ENCODE assay signal across 17 cellular contexts in genomic region chr2:237572742-237573101, GRCh38. TPM values are rescaled to one million over a fixed set of nuclear protein-coding genes. Genes with fewer than 3 reads are reported as not detected.
DNase-seq lines count a peak whose midpoint lies in the region; FAIRE-seq and TF ChIP-seq lines count a peak whose summit lies in the region.
"Had no signal": no experiment of that assay in that cellular context is flagged by ENCODE, and none has a peak within 500 bp of the region (broad histone marks: within the 10 kb centered on the region; RNA-seq: fewer than 3 reads in every experiment).

No MANE protein-coding gene starts in this region.

- TF ChIP-seq RAD21 in SK-N-SH (IDR thresholded peaks at IDR 0.05; ENCODE audit: low read length): no peak

- H3K18ac ChIP-seq in mesenchymal stem cell (ENCODE audit: low read depth in 1 of 2, low read length in 2 of 2): peak overlapping the region; percentile 11 to 79

- TF ChIP-seq POLR2A in H54 (IDR thresholded peaks at IDR 0.05; ENCODE audit: low read depth, low read length): no peak

- H3K9me2 ChIP-seq in SK-N-SH: no peaks in the 10 kb centered on the region

- peak; percentile 63 for DNase-seq in SK-N-SH
- DNase-seq in mesenchymal stem cell: no peak
- DNase-seq in smooth muscle cell (lab: John Stamatoyannopoulos, UW; ENCODE audit: unreplicated experiment): no peak
- no peak for DNase-seq in H54 (ENCODE audit: insufficient read length, low spot score)
- DNase-seq in tibial artery: no peak
- DNase-seq in NCI-H2029 treated with DMSO at 0.1 percent for 48 hours (lab: John Stamatoyannopoulos, UW): no peak
- DNase-seq: activated CD4-positive, CD25-positive, alpha-beta regulatory T cell treated with anti-CD3 and anti-CD28 coated beads, Interleukin-2, amount 50 U/mL, for 72 hours; activated CD8-positive, alpha-beta T cell treated with anti-CD3 and anti-CD28 coated beads, Interleukin-2, amount 10 ng/mL, durations not matched to agents 7 days and 5 days; activated naive CD4-positive, alpha-beta T cell treated with anti-CD3 and anti-CD28 coated beads for 36 hours; DND-41; effector CD4-positive, alpha-beta T cell; NCI-H2081 treated with DMSO at 0.1 percent for 48 hours had no signal

- H2AK5ac ChIP-seq in mesenchymal stem cell (ENCODE audit: low read length, severe bottlenecking): peak overlapping the region; percentile 15

- H3K9ac ChIP-seq in SK-N-SH: peak overlapping the region; percentile 35; the same call in 1 of the 2 replicates
- peak overlapping the region; percentile 67 for H3K9ac ChIP-seq in mesenchymal stem cell (ENCODE audit: low read length)
- H3K9ac ChIP-seq in smooth muscle cell (ENCODE audit: low read depth): no peak overlapping the region

- CTCF ChIA-PET in SK-N-SH (lab: Yijun Ruan, JAX): interaction anchor here (0.9 to 7.9 kb wide), 57 partner anchors 11 to 1230 kb away, joined by 3 to 311 read pairs (median 9); partner anchors contain the start of gene COPS8

- H3K4me2 ChIP-seq in SK-N-SH (peak overlapping the region; percentile 34; the same call in 1 of the 2 replicates), mesenchymal stem cell (ENCODE audit: low read length, poor library complexity, severe bottlenecking) (no peak overlapping the region), smooth muscle cell (no peak overlapping the region)

- H4K20me1 ChIP-seq in SK-N-SH (ENCODE audit: insufficient read depth) (no peaks in the 10 kb centered on the region), smooth muscle cell (ENCODE audit: low read depth) (no peaks in the 10 kb centered on the region)

- no peak overlapping the region for H2BK5ac ChIP-seq in mesenchymal stem cell (ENCODE audit: low read depth, low read length, poor library complexity, severe bottlenecking)

- intact Hi-C loops in tibial artery (cut with DNase I; ENCODE audit: low total_unique reads): loop anchor here (10.0 kb wide), 2 partner anchors 418 to 448 kb away; no protein-coding TSS in a partner anchor

- H2AFZ ChIP-seq in SK-N-SH (ENCODE audit: low read depth) (peak overlapping the region; percentile 80), mesenchymal stem cell (ENCODE audit: low read depth, low read length) (no peak overlapping the region), smooth muscle cell (ENCODE audit: low read depth) (peak overlapping the region; percentile 8)

- POLR2A ChIA-PET in SK-N-SH (lab: Yijun Ruan, JAX): no interaction called here

- no peak overlapping the region for H2BK120ac ChIP-seq in mesenchymal stem cell (ENCODE audit: low read depth, low read length)

- FAIRE-seq in H54 (lab: Jason Lieb, UNC): no peak

- no peaks in the 10 kb centered on the region for H3K79me1 ChIP-seq in mesenchymal stem cell (replicated peaks; ENCODE audit: low read length, poor library complexity, severe bottlenecking)

- H3K27ac ChIP-seq in C4-2B: peak overlapping the region; percentile 76
- H3K27ac ChIP-seq in SK-N-SH (ENCODE audit: low read depth in 2 of 2, low read length in 1 of 2): no peak overlapping the region; a peak in 1 of 4 replicates
- H3K27ac ChIP-seq in mesenchymal stem cell (ENCODE audit: low read length, poor library complexity, severe bottlenecking): no peak overlapping the region
- H3K27ac ChIP-seq in smooth muscle cell (ENCODE audit: low read depth): no peak overlapping the region
- no peak overlapping the region for H3K27ac ChIP-seq in tibial artery

- TF ChIP-seq EP300 in SK-N-SH (IDR thresholded peaks at IDR 0.05; ENCODE audit: borderline replicate concordance in 1 of 2, low read depth in 1 of 2, low read length in 1 of 2): no peak

- H4K91ac ChIP-seq in mesenchymal stem cell (ENCODE audit: low read length): peak overlapping the region; percentile 55

- peak overlapping the region; percentile 4 to 73 for H2BK12ac ChIP-seq in mesenchymal stem cell (ENCODE audit: low read length in 2 of 2)

- H3K23ac ChIP-seq in mesenchymal stem cell (ENCODE audit: low read length in 2 of 2): peak overlapping the region in 1 of 2 experiments; percentile 23

- 74% methylated on average over 4 of the region's 4 CpGs for WGBS in SK-N-SH (ENCODE audit: low lambda C conversion rate)
- WGBS in mesenchymal stem cell: 87% methylated on average over 4 of the region's 4 CpGs
- WGBS in smooth muscle cell (ENCODE audit: low lambda C conversion rate): 82% methylated on average over 4 of the region's 4 CpGs

- peak overlapping the region in 1 of 2 experiments; percentile 62 for H3K14ac ChIP-seq in mesenchymal stem cell (ENCODE audit: low read length in 2 of 2)

- H4K8ac ChIP-seq in mesenchymal stem cell (ENCODE audit: low read length): peak overlapping the region; percentile 83

- H2BK15ac ChIP-seq in mesenchymal stem cell (ENCODE audit: low read depth, poor library complexity, severe bottlenecking): no peak overlapping the region

- peaks cover 6 to 16% of the 10 kb centered on the region in 2 experiments; a peak in 3 of 4 replicates for H3K4me1 ChIP-seq in SK-N-SH (ENCODE audit: control insufficient read depth in 1 of 2, insufficient read depth in 2 of 2, low read depth in 1 of 2, low read length in 1 of 2)
- H3K4me1 ChIP-seq in mesenchymal stem cell (ENCODE audit: control insufficient read depth, insufficient read depth, low read depth, low read length): peaks cover 7% of the 10 kb centered on the region
- no peaks in the 10 kb centered on the region for H3K4me1 ChIP-seq in smooth muscle cell (ENCODE audit: low read depth)
- H3K4me1 ChIP-seq in tibial artery: peaks cover 0 to 20% (median 6%) of the 10 kb centered on the region in 4 donors
- H3K4me1 ChIP-seq: HAP-1 had no signal

- H3K4me3 ChIP-seq in SK-N-SH (ENCODE audit: low read depth in 2 of 2, low read length in 1 of 2) (no peak overlapping the region), mesenchymal stem cell (ENCODE audit: insufficient read depth in 1 of 2, low read depth in 1 of 2, low read length in 2 of 2) (no peak overlapping the region), smooth muscle cell (no peak overlapping the region), tibial artery (no peak overlapping the region)
- H3K4me3 ChIP-seq: HAP-1 had no signal

- no peaks in the 10 kb centered on the region for H3K9me3 ChIP-seq in SK-N-SH
- H3K9me3 ChIP-seq in mesenchymal stem cell (ENCODE audit: control insufficient read depth, low read length): no peaks in the 10 kb centered on the region
- H3K9me3 ChIP-seq in smooth muscle cell (replicated peaks; ENCODE audit: low read depth): no peaks in the 10 kb centered on the region
- no peaks in the 10 kb centered on the region for H3K9me3 ChIP-seq in tibial artery
- H3K9me3 ChIP-seq: HAP-1 had no signal

- no peak for TF ChIP-seq CTCF in C4-2B (conservative IDR thresholded peaks at IDR 0.05)
- TF ChIP-seq CTCF in SK-N-SH (IDR thresholded peaks at IDR 0.05): no peak
- TF ChIP-seq CTCF in smooth muscle cell (IDR thresholded peaks at IDR 0.05; ENCODE audit: borderline replicate concordance, insufficient read depth, poor library complexity, severe bottlenecking): no peak
- no peak for TF ChIP-seq CTCF in tibial artery (IDR thresholded peaks at IDR 0.05)

- H3F3A ChIP-seq in SK-N-SH (replicated peaks; ENCODE audit: insufficient read depth) (no peaks in the 10 kb centered on the region), smooth muscle cell (ENCODE audit: low read depth) (no peaks in the 10 kb centered on the region)

- no peaks in the 10 kb centered on the region for H3K79me2 ChIP-seq in SK-N-SH (ENCODE audit: insufficient read depth)
- H3K79me2 ChIP-seq in smooth muscle cell (ENCODE audit: low read depth): no peaks in the 10 kb centered on the region

- peak overlapping the region; percentile 39 to 74 for H3K4ac ChIP-seq in mesenchymal stem cell (ENCODE audit: low read depth in 1 of 2, low read length in 2 of 2)

- no peaks in the 10 kb centered on the region for H3K36me3 ChIP-seq in SK-N-SH (replicated peaks in 1 of 2; ENCODE audit: control insufficient read depth in 1 of 2, insufficient read depth in 2 of 2, low read length in 1 of 2)
- no peaks in the 10 kb centered on the region for H3K36me3 ChIP-seq in mesenchymal stem cell (ENCODE audit: control insufficient read depth in 1 of 2, insufficient read depth in 2 of 2, low read depth in 1 of 2, low read length in 2 of 2)
- H3K36me3 ChIP-seq in smooth muscle cell (ENCODE audit: low read depth): no peaks in the 10 kb centered on the region
- peaks cover 0 to 4% (median 0%) of the 10 kb centered on the region in 3 donors for H3K36me3 ChIP-seq in tibial artery
- H3K36me3 ChIP-seq: HAP-1 had no signal

- H3K27me3 ChIP-seq in SK-N-SH (ENCODE audit: insufficient read depth) (no peaks in the 10 kb centered on the region), mesenchymal stem cell (ENCODE audit: control insufficient read depth in 1 of 2, insufficient read depth in 1 of 2, low read length in 2 of 2) (peaks cover 0 to 11% of the 10 kb centered on the region in 2 experiments), smooth muscle cell (ENCODE audit: low read depth) (no peaks in the 10 kb centered on the region), tibial artery (no peaks in the 10 kb centered on the region)

TF ChIP-seq in SK-N-SH, 30 proteins besides CTCF, POLR2A, EP300 and RAD21 (continues in another document):
- TF ChIP-seq MAX (IDR thresholded peaks at IDR 0.05; ENCODE audit: low read depth) (no peak), RFX5 (IDR thresholded peaks at IDR 0.05; ENCODE audit: low read length) (no peak), GABPA (IDR thresholded peaks at IDR 0.05; ENCODE audit: low read depth) (no peak), YY1 (IDR thresholded peaks at IDR 0.05; ENCODE audit: low read depth) (no peak)

RNA-seq across cellular contexts. Expression of gene PRLH, which starts 6.3 kb away (rescaled TPM):
- polyA plus RNA-seq in SK-N-SH (2012; rRNA removed) (not detected in 2 replicates), smooth muscle cell (not detected in 2 replicates)
- polyA plus RNA-seq in SK-N-SH (2012; cell fraction: cytosol; rRNA removed): not detected in 2 replicates
- not detected in 2 replicates for polyA plus RNA-seq in SK-N-SH (2012; cell fraction: nucleus; rRNA removed)
- polyA plus RNA-seq in mesenchymal stem cell (2013, experiment 1 of 2): not detected
- polyA plus RNA-seq in mesenchymal stem cell (2013, experiment 2 of 2): not detected
- not detected in 2 replicates for total RNA-seq in smooth muscle cell
- total RNA-seq: activated CD8-positive, alpha-beta T cell treated with anti-CD3 and anti-CD28 coated beads, Interleukin-2, amount 10 ng/mL, durations not matched to agents 7 days and 5 days; activated naive CD4-positive, alpha-beta T cell treated with anti-CD3 and anti-CD28 coated beads for 36 hours; esophagus mucosa; mesothelial cell of epicardium; subcutaneous adipose tissue had no signal

RNA-seq across cellular contexts. Expression of gene RAB17, which starts 17.8 kb away (rescaled TPM):
- 0.10 and 0.19 TPM in 2 replicates for polyA plus RNA-seq in SK-N-SH (2012; rRNA removed)
- polyA plus RNA-seq in SK-N-SH (2012; cell fraction: cytosol; rRNA removed): 0.06 and 0.18 TPM in 2 replicates
- 0.75 and 1.1 TPM in 2 replicates for polyA plus RNA-seq in SK-N-SH (2012; cell fraction: nucleus; rRNA removed)
- polyA plus RNA-seq in mesenchymal stem cell (2013, experiment 1 of 2): 0.11 TPM
- polyA plus RNA-seq in mesenchymal stem cell (2013, experiment 2 of 2): 0.11 TPM
- total RNA-seq in smooth muscle cell: 0.18 and 1.4 TPM in 2 replicates
- polyA plus RNA-seq in smooth muscle cell: 0.69 and 2.0 TPM in 2 replicates
- total RNA-seq: activated naive CD4-positive, alpha-beta T cell treated with anti-CD3 and anti-CD28 coated beads for 36 hours had no signal

RNA-seq across cellular contexts. Expression of gene LRRFIP1, which starts 54.7 kb away (rescaled TPM):
- polyA plus RNA-seq in SK-N-SH (2012; rRNA removed) (47.3 and 60.9 TPM in 2 replicates), smooth muscle cell (65.1 and 82.7 TPM in 2 replicates)
- 62.7 and 74.9 TPM in 2 replicates for polyA plus RNA-seq in SK-N-SH (2012; cell fraction: cytosol; rRNA removed)
- 51.7 and 73.1 TPM in 2 replicates for polyA plus RNA-seq in SK-N-SH (2012; cell fraction: nucleus; rRNA removed)
- polyA plus RNA-seq in mesenchymal stem cell (2013, experiment 1 of 2): 111 TPM
- polyA plus RNA-seq in mesenchymal stem cell (2013, experiment 2 of 2): 106 TPM
- 36.2 and 49.5 TPM in 2 replicates for total RNA-seq in smooth muscle cell
